In the genomic region with DNA sequence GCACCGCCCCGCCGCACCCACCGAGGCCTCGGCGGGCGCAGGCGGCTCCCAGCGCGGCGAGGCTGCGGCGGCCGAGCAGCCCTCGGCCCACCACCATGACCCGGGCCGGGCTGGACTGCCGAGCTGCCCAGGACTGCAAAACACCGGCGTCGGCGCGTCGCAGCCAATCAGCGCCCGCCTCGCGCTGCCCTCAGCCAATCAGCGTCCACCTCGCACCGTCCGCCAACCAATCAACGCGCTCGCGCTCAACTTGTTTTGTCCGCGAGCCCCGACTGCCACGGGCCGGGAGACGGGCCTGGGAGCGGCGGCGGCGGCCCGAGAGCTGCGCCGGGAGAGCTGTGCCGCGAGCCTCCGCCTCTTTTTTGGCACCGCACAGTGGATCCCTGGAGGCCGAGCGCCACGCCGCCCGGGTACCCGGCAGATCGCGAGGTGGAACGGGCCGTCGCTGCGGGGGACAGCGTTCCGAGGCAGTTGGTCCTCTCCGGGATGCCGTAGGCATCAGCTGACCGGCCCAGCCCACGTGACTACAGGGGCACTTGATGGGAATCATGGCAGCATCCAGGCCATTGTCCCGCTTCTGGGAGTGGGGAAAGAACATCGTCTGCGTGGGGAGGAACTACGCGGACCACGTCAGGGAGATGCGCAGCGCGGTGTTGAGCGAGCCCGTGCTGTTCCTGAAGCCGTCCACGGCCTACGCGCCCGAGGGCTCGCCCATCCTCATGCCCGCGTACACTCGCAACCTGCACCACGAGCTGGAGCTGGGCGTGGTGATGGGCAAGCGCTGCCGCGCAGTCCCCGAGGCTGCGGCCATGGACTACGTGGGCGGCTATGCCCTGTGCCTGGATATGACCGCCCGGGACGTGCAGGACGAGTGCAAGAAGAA, we compare ENCODE assay signal across 1 cellular context.
TF ChIP-seq lines count a peak whose summit lies in the region.

Gene FAHD1, plus strand, starts transcription at position 516 of the 883 bp plus-strand sequence. Its CDS starts 33 bp downstream, at position 549.
Gene HAGH, minus strand, starts transcription at position 135 of the 883 bp plus-strand sequence. Its CDS starts 38 bp downstream, at position 97.

TF ChIP-seq in HepG2, 621 proteins besides CTCF, POLR2A, EP300 and RAD21 (continued from another document and continues in another):
- peak; percentile 56; the same call in 1 of the 2 replicates for TF ChIP-seq ZNF510 (CRISPR knock-in tag; IDR thresholded peaks at IDR 0.05; ENCODE audit: low read depth)
- peak; percentile 94 for TF ChIP-seq ZIK1 (CRISPR knock-in tag; IDR thresholded peaks at IDR 0.05; ENCODE audit: borderline replicate concordance, low read depth)
- 0 out of 2 replicates have a peak, but pooled peaks have one; percentile 38 for TF ChIP-seq ZNF614 (CRISPR knock-in tag; IDR thresholded peaks at IDR 0.05; ENCODE audit: borderline replicate concordance)
- no peak for TF ChIP-seq CCDC6 (CRISPR knock-in tag; IDR thresholded peaks at IDR 0.05)
- TF ChIP-seq ZNF253 (CRISPR knock-in tag; IDR thresholded peaks at IDR 0.05; ENCODE audit: borderline replicate concordance): peak; percentile 30; the same call in 1 of the 2 replicates
- peak; percentile 98 for TF ChIP-seq MYC (CRISPR knock-in tag; IDR thresholded peaks at IDR 0.05; ENCODE audit: borderline replicate concordance)
- TF ChIP-seq ZBTB3 (CRISPR knock-in tag; IDR thresholded peaks at IDR 0.05; ENCODE audit: borderline replicate concordance, low read depth): peak; percentile 43; the same call in 1 of the 2 replicates
- TF ChIP-seq MTA1 (CRISPR knock-in tag; IDR thresholded peaks at IDR 0.05; ENCODE audit: borderline replicate concordance): peak; percentile 55; the same call in 1 of the 2 replicates
- peak; percentile 99 for TF ChIP-seq HDAC1 (CRISPR knock-in tag; IDR thresholded peaks at IDR 0.05)
- peak; percentile 89; the same call in 1 of the 2 replicates for TF ChIP-seq ZNF800 (CRISPR knock-in tag; IDR thresholded peaks at IDR 0.05)
- TF ChIP-seq, protein P1, sequence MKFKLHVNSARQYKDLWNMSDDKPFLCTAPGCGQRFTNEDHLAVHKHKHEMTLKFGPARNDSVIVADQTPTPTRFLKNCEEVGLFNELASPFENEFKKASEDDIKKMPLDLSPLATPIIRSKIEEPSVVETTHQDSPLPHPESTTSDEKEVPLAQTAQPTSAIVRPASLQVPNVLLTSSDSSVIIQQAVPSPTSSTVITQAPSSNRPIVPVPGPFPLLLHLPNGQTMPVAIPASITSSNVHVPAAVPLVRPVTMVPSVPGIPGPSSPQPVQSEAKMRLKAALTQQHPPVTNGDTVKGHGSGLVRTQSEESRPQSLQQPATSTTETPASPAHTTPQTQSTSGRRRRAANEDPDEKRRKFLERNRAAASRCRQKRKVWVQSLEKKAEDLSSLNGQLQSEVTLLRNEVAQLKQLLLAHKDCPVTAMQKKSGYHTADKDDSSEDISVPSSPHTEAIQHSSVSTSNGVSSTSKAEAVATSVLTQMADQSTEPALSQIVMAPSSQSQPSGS (CRISPR knock-in tag; IDR thresholded peaks at IDR 0.05): peak; percentile 90
- TF ChIP-seq ZKSCAN1 (IDR thresholded peaks at IDR 0.05; ENCODE audit: low read length): no peak
- peak; percentile 69 to 96; a peak in 2 of 4 replicates for TF ChIP-seq KLF16 (CRISPR knock-in tag; IDR thresholded peaks at IDR 0.05)
- TF ChIP-seq AKNA (CRISPR knock-in tag; IDR thresholded peaks at IDR 0.05; ENCODE audit: borderline replicate concordance): no peak
- peak; percentile 82 for TF ChIP-seq HIC2 (CRISPR knock-in tag; IDR thresholded peaks at IDR 0.05; ENCODE audit: low read depth)
- no peak; the same call in 1 of the 2 replicates for TF ChIP-seq ZNF7 (CRISPR knock-in tag; IDR thresholded peaks at IDR 0.05)
- no peak; the same call in 1 of the 2 replicates for TF ChIP-seq ETS1 (CRISPR knock-in tag; IDR thresholded peaks at IDR 0.05)
- peak; percentile 58 for TF ChIP-seq MNT (IDR thresholded peaks at IDR 0.05)
- TF ChIP-seq ZNF10 (CRISPR knock-in tag; IDR thresholded peaks at IDR 0.05; ENCODE audit: borderline replicate concordance, low read depth): no peak
- TF ChIP-seq ZMYM2 (CRISPR knock-in tag; IDR thresholded peaks at IDR 0.05): peak; percentile 73; the same call in 1 of the 2 replicates
- TF ChIP-seq ZNF703 (CRISPR knock-in tag; IDR thresholded peaks at IDR 0.05; ENCODE audit: borderline replicate concordance): peak; percentile 90
- TF ChIP-seq IKZF5 (CRISPR knock-in tag; IDR thresholded peaks at IDR 0.05): peak; percentile 86
- TF ChIP-seq ZNF704 (CRISPR knock-in tag; IDR thresholded peaks at IDR 0.05; ENCODE audit: borderline replicate concordance): peak; percentile 92
- peak; percentile 72; the same call in 1 of the 2 replicates for TF ChIP-seq MYNN (CRISPR knock-in tag; IDR thresholded peaks at IDR 0.05; ENCODE audit: low read depth)
- 0 out of 2 replicates have a peak, but pooled peaks have one; percentile 35 for TF ChIP-seq HOXA7 (CRISPR knock-in tag; IDR thresholded peaks at IDR 0.05)
- no peak for TF ChIP-seq KAT2B (IDR thresholded peaks at IDR 0.05; ENCODE audit: borderline replicate concordance, low read depth, low read length)
- TF ChIP-seq KLF12 (CRISPR knock-in tag; IDR thresholded peaks at IDR 0.05; ENCODE audit: borderline replicate concordance): peak; percentile 77; the same call in 1 of the 2 replicates
- no peak for TF ChIP-seq ZNF569 (CRISPR knock-in tag; IDR thresholded peaks at IDR 0.05; ENCODE audit: borderline replicate concordance)
- TF ChIP-seq BRCA1 (CRISPR knock-in tag; IDR thresholded peaks at IDR 0.05): no peak
- TF ChIP-seq, protein P2, sequence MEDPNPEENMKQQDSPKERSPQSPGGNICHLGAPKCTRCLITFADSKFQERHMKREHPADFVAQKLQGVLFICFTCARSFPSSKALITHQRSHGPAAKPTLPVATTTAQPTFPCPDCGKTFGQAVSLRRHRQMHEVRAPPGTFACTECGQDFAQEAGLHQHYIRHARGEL (CRISPR knock-in tag; IDR thresholded peaks at IDR 0.05): no peak
- no peak for TF ChIP-seq ZFP62 (CRISPR knock-in tag; IDR thresholded peaks at IDR 0.05)
- peak; percentile 43 for TF ChIP-seq CREM (IDR thresholded peaks at IDR 0.05)
- no peak for TF ChIP-seq CREM (CRISPR knock-in tag; IDR thresholded peaks at IDR 0.05)
- no peak for TF ChIP-seq ZC3H4 (CRISPR knock-in tag; IDR thresholded peaks at IDR 0.05; ENCODE audit: borderline replicate concordance)
- no peak for TF ChIP-seq ZNF557 (CRISPR knock-in tag; IDR thresholded peaks at IDR 0.05)
- no peak for TF ChIP-seq ZNF841 (CRISPR knock-in tag; IDR thresholded peaks at IDR 0.05; ENCODE audit: borderline replicate concordance)
- peak; percentile 76; the same call in 1 of the 2 replicates for TF ChIP-seq KDM3A (CRISPR knock-in tag; IDR thresholded peaks at IDR 0.05; ENCODE audit: low read depth)
- TF ChIP-seq ZSCAN9 (CRISPR knock-in tag; IDR thresholded peaks at IDR 0.05; ENCODE audit: borderline replicate concordance): peak; percentile 81; the same call in 1 of the 2 replicates
- TF ChIP-seq, protein P3, sequence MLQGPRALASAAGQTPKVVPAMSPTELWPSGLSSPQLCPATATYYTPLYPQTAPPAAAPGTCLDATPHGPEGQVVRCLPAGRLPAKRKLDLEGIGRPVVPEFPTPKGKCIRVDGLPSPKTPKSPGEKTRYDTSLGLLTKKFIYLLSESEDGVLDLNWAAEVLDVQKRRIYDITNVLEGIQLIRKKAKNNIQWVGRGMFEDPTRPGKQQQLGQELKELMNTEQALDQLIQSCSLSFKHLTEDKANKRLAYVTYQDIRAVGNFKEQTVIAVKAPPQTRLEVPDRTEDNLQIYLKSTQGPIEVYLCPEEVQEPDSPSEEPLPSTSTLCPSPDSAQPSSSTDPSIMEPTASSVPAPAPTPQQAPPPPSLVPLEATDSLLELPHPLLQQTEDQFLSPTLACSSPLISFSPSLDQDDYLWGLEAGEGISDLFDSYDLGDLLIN (CRISPR knock-in tag; IDR thresholded peaks at IDR 0.05; ENCODE audit: borderline replicate concordance): no peak
